ENCODE assay signal across 8 cellular contexts in the genomic region with DNA sequence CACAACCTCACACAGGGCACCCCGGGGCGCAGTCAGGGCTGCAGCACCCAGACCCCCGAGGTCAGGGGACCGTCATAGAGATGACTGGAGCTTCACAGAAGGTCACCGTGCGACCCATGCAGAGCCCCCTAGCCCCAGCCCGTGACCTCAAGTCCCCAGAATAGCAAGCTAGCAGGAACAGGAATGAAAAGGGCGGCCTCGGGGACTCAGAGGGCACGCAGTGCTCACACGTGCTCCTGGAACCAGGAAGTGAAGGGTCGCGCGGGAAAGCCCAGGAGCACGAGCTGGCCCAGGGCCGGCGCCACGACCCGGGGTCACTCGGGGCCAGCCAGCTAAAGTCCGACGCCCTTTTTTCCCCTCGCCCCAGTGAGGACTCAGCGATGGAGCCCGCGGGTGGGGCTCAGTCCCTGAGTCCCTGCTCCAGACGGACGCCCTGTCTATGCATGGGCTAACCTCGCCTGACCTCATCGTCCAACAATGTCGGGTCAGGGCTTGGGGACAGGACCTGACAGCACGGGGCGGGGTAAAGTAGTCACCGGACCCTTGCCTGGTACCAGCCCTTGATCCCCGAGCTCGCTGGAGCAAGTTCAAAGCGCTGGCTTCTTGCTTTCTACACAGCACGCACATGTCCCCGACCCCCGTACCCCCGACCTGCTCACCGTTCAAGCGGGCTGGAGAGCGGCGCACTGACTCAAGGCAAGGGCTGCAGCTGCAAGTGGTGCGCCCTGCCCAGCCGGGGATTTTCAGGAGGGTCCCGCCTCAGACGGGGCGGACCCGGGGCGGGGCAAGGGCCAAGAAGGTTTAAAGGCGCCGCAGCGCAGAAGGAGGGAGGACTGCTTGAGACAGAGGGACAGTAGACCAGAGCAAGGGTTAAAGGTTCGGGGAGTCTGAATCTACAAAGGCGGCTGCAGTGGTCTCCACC. TPM values are rescaled to one million over a fixed set of nuclear protein-coding genes. Genes with fewer than 3 reads are reported as not detected.
A peak's percentile ranks its signal among the peaks of the same experiment; 100 is the strongest.
DNase-seq lines count a peak whose midpoint lies in the region; ATAC-seq and TF ChIP-seq lines count a peak whose summit lies in the region.

Gene TAGLN2, minus strand, starts transcription at position 717 of the 922 bp plus-strand sequence. CDS start 4,998 bp downstream, outside the sequence.

- ATAC-seq in HG02943 (IDR thresholded peaks at IDR 0.05; ENCODE audit: low read depth, unreplicated experiment) = peak; percentile 59

- H3K27me3 Mint-ChIP-seq in chondrocyte (ENCODE audit: low read depth) = no peaks in the 10 kb centered on the region

- peak; percentile 39 to 75 for DNase-seq in NCI-H2081 (lab: John Stamatoyannopoulos, UW)
- DNase-seq in NCI-H2081 treated with DMSO at 0.1 percent for 48 hours (lab: John Stamatoyannopoulos, UW) = no peak
- DNase-seq in NCI-H2196 treated with DMSO at 0.1 percent for 48 hours (lab: John Stamatoyannopoulos, UW; ENCODE audit: unreplicated experiment) = peak; percentile 77
- peak; percentile 84 to 86 for DNase-seq in activated CD4-positive, alpha-beta T cell treated with anti-CD3 and anti-CD28 coated beads for 24 hours (ENCODE audit: low read depth in 2 of 2)
- DNase-seq in chondrocyte (ENCODE audit: low spot score) = no peak
- peak; percentile 80 to 90 for DNase-seq in stimulated activated CD4-positive, alpha-beta T cell treated with anti-CD3 and anti-CD28 coated beads, Interleukin-1b, Interleukin-23, amount 100 ng/mL, for 4 hours (ENCODE audit: low read depth in 2 of 2)

- no peaks in the 10 kb centered on the region for H3K27me3 ChIP-seq in layer of hippocampus (ENCODE audit: control insufficient read depth, insufficient read depth, low read length)

- TF ChIP-seq CTCF in chondrocyte (IDR thresholded peaks at IDR 0.05) = no peak

- H3K4me3 Mint-ChIP-seq in chondrocyte (ENCODE audit: unreplicated experiment) = peak within 1 kb of the TSS; percentile 99

- no peaks in the 10 kb centered on the region for H3K9me3 Mint-ChIP-seq in chondrocyte (ENCODE audit: low read depth)

- peaks cover 3% of the 10 kb centered on the region for H3K36me3 Mint-ChIP-seq in chondrocyte (ENCODE audit: low read depth)

- H3K27ac ChIP-seq in layer of hippocampus (ENCODE audit: low read depth, low read length) = peak within 1 kb of the TSS; percentile 88

- H3K27ac Mint-ChIP-seq in chondrocyte (ENCODE audit: unreplicated experiment) = peak within 1 kb of the TSS; percentile 100

- H3K4me1 Mint-ChIP-seq in chondrocyte (ENCODE audit: low read depth) = peaks cover 51% of the 10 kb centered on the region

RNA-seq across cellular contexts. Expression of gene TAGLN2, which starts in this region (rescaled TPM):
- 222 to 392 TPM (median 388 TPM) in 3 replicates for total RNA-seq in chondrocyte

Comparison
In these comparisons a context has a peak if more than half of its experiments do, and no peak if none do; other contexts are left out.
1. DNase-seq: peak in NCI-H2081 (2 of 2), NCI-H2196 treated with DMSO at 0.1 percent for 48 hours (single experiment), activated CD4-positive, alpha-beta T cell treated with anti-CD3 and anti-CD28 coated beads for 24 hours (2 of 2) and stimulated activated CD4-positive, alpha-beta T cell treated with anti-CD3 and anti-CD28 coated beads, Interleukin-1b, Interleukin-23, amount 100 ng/mL, for 4 hours (2 of 2); none in NCI-H2081 treated with DMSO at 0.1 percent for 48 hours (single experiment) and chondrocyte (single experiment).